Comparison of ENCODE assay signal across 15 cellular contexts in genomic region chr9:96169901-96170300, GRCh38.
DNase-seq lines count a peak whose midpoint lies in the region; ATAC-seq lines count a peak whose summit lies in the region.
"Had no signal": no experiment of that assay in that cellular context is flagged by ENCODE, and none has a peak within 500 bp of the region (broad histone marks: within the 10 kb centered on the region; RNA-seq: fewer than 3 reads in every experiment).

No MANE protein-coding gene starts in this region.

- no peak for ATAC-seq in GM19452 (IDR thresholded peaks at IDR 0.05; ENCODE audit: unreplicated experiment)
- no peak for ATAC-seq in activated naive CD4-positive, alpha-beta T cell treated with anti-CD3 and anti-CD28 coated beads, Interleukin-2, amount 50 U/mL, for 72 hours
- ATAC-seq: gastroesophageal sphincter; stimulated activated effector memory CD8-positive, alpha-beta T cell treated with anti-CD3 and anti-CD28 coated beads, Interleukin-12 subunit alpha, Interleukin-12 subunit beta, amount 100 ng/mL, for 72 hours had no signal

- no peaks in the 10 kb centered on the region for H3K4me1 Mint-ChIP-seq in activated CD4-positive, alpha-beta memory T cell treated with anti-CD3 and anti-CD28 coated beads, Interleukin-2, amount 10 ng/mL, durations not matched to agents 7 days and 5 days
- H3K4me1 Mint-ChIP-seq: central memory CD8-positive, alpha-beta T cell; stimulated activated effector memory CD8-positive, alpha-beta T cell treated with anti-CD3 and anti-CD28 coated beads, Interleukin-12 subunit alpha, Interleukin-12 subunit beta, amount 100 ng/mL, for 72 hours had no signal

- peak; percentile 28 for DNase-seq in H4 (ENCODE audit: low spot score)
- DNase-seq in cerebellar cortex (ENCODE audit: low spot score), result peak; percentile 61
- DNase-seq in substantia nigra (lab: John Stamatoyannopoulos, UW), result peak in 1 of 49 donors; percentile 5
- no peak for DNase-seq in NCI-H526 treated with DMSO at 0.1 percent for 48 hours (lab: John Stamatoyannopoulos, UW)
- DNase-seq in activated CD4-positive, alpha-beta memory T cell treated with anti-CD3 and anti-CD28 coated beads, Interleukin-2, amount 10 ng/mL, durations not matched to agents 7 days and 5 days, result no peak
- no peak for DNase-seq in activated naive CD4-positive, alpha-beta T cell treated with anti-CD3 and anti-CD28 coated beads, Interleukin-2, amount 50 U/mL, for 72 hours (ENCODE audit: low spot score in 2 of 2)
- DNase-seq: activated T-cell treated with anti-CD3 and anti-CD28 coated beads, Interleukin-2, amount 50 U/mL, for 48 hours; NCI-H187 treated with DMSO at 0.1 percent for 48 hours; NCI-H510A had no signal

- no peaks in the 10 kb centered on the region for H3K36me3 Mint-ChIP-seq in activated CD4-positive, alpha-beta memory T cell treated with anti-CD3 and anti-CD28 coated beads, Interleukin-2, amount 10 ng/mL, durations not matched to agents 7 days and 5 days (ENCODE audit: low read depth)
- no peaks in the 10 kb centered on the region for H3K36me3 Mint-ChIP-seq in activated naive CD4-positive, alpha-beta T cell treated with anti-CD3 and anti-CD28 coated beads, Interleukin-2, amount 50 U/mL, for 72 hours
- H3K36me3 Mint-ChIP-seq: stimulated activated effector memory CD8-positive, alpha-beta T cell treated with anti-CD3 and anti-CD28 coated beads, Interleukin-12 subunit alpha, Interleukin-12 subunit beta, amount 100 ng/mL, for 72 hours had no signal

- 47% methylated on average over 3 to 5 of the region's 6 CpGs for WGBS in mesodermal cell (ENCODE audit: insufficient coverage in 2 of 2), 2 experiments

- no peak overlapping the region for H3K27ac Mint-ChIP-seq in activated CD4-positive, alpha-beta memory T cell treated with anti-CD3 and anti-CD28 coated beads, Interleukin-2, amount 10 ng/mL, durations not matched to agents 7 days and 5 days
- peak overlapping the region in 1 of 2 donors; percentile 14 for H3K27ac Mint-ChIP-seq in activated naive CD4-positive, alpha-beta T cell treated with anti-CD3 and anti-CD28 coated beads, Interleukin-2, amount 50 U/mL, for 72 hours
- H3K27ac Mint-ChIP-seq: stimulated activated effector memory CD8-positive, alpha-beta T cell treated with anti-CD3 and anti-CD28 coated beads, Interleukin-12 subunit alpha, Interleukin-12 subunit beta, amount 100 ng/mL, for 72 hours had no signal

- POLR2A ChIA-PET in activated CD4-positive, alpha-beta memory T cell treated with anti-CD3 and anti-CD28 coated beads, Interleukin-2, amount 10 ng/mL, durations not matched to agents 7 days and 5 days (lab: Charles Lee), result no interaction called here

- H3K27ac ChIP-seq in mesodermal cell (ENCODE audit: low read depth, low read length, severe bottlenecking) (peak overlapping the region; percentile 79), substantia nigra (ENCODE audit: low read depth, low read length, poor library complexity, severe bottlenecking) (peak overlapping the region; percentile 31)
- H3K27ac ChIP-seq: gastroesophageal sphincter had no signal

- CTCF ChIA-PET in activated CD4-positive, alpha-beta memory T cell treated with anti-CD3 and anti-CD28 coated beads, Interleukin-2, amount 10 ng/mL, durations not matched to agents 7 days and 5 days (lab: Charles Lee), result no interaction called here

- H3K9me3 ChIP-seq in mesodermal cell (ENCODE audit: control insufficient read depth, low read length), result no peaks in the 10 kb centered on the region
- H3K9me3 ChIP-seq: gastroesophageal sphincter had no signal

- no peaks in the 10 kb centered on the region for H3K36me3 ChIP-seq in mesodermal cell (ENCODE audit: control insufficient read depth, insufficient read depth, low read length)
- H3K36me3 ChIP-seq: gastroesophageal sphincter had no signal

- H3K27me3 Mint-ChIP-seq in activated CD4-positive, alpha-beta memory T cell treated with anti-CD3 and anti-CD28 coated beads, Interleukin-2, amount 10 ng/mL, durations not matched to agents 7 days and 5 days, result peaks cover 9% of the 10 kb centered on the region

- H3K4me3 ChIP-seq in mesodermal cell (ENCODE audit: extremely low read depth, insufficient read depth, low read length, poor library complexity, severe bottlenecking), result no peak overlapping the region
- H3K4me3 ChIP-seq: gastroesophageal sphincter, skin epidermis had no signal

- no peak overlapping the region for H3K4me3 Mint-ChIP-seq in activated CD4-positive, alpha-beta memory T cell treated with anti-CD3 and anti-CD28 coated beads, Interleukin-2, amount 10 ng/mL, durations not matched to agents 7 days and 5 days
- H3K4me3 Mint-ChIP-seq: central memory CD8-positive, alpha-beta T cell; stimulated activated effector memory CD8-positive, alpha-beta T cell treated with anti-CD3 and anti-CD28 coated beads, Interleukin-12 subunit alpha, Interleukin-12 subunit beta, amount 100 ng/mL, for 72 hours had no signal

- peaks cover 30% of the 10 kb centered on the region for H3K4me1 ChIP-seq in mesodermal cell (ENCODE audit: control insufficient read depth, insufficient read depth, low read length, poor library complexity, severe bottlenecking)
- H3K4me1 ChIP-seq: gastroesophageal sphincter had no signal

- no peaks in the 10 kb centered on the region for H3K9me3 Mint-ChIP-seq in activated CD4-positive, alpha-beta memory T cell treated with anti-CD3 and anti-CD28 coated beads, Interleukin-2, amount 10 ng/mL, durations not matched to agents 7 days and 5 days
- H3K9me3 Mint-ChIP-seq in activated naive CD4-positive, alpha-beta T cell treated with anti-CD3 and anti-CD28 coated beads, Interleukin-2, amount 50 U/mL, for 72 hours, result no peaks in the 10 kb centered on the region
- H3K9me3 Mint-ChIP-seq: central memory CD8-positive, alpha-beta T cell; stimulated activated effector memory CD8-positive, alpha-beta T cell treated with anti-CD3 and anti-CD28 coated beads, Interleukin-12 subunit alpha, Interleukin-12 subunit beta, amount 100 ng/mL, for 72 hours had no signal

Comparison
In these comparisons a context has a peak if more than half of its experiments do, and no peak if none do; other contexts are left out.
1. DNase-seq: peak in H4 (single experiment) and cerebellar cortex (single experiment); none in NCI-H526 treated with DMSO at 0.1 percent for 48 hours (single experiment), activated CD4-positive, alpha-beta memory T cell treated with anti-CD3 and anti-CD28 coated beads, Interleukin-2, amount 10 ng/mL, durations not matched to agents 7 days and 5 days (single experiment) and activated naive CD4-positive, alpha-beta T cell treated with anti-CD3 and anti-CD28 coated beads, Interleukin-2, amount 50 U/mL, for 72 hours (0 of 2).